11 cellular contexts compared by ENCODE assay signal in the genomic region with DNA sequence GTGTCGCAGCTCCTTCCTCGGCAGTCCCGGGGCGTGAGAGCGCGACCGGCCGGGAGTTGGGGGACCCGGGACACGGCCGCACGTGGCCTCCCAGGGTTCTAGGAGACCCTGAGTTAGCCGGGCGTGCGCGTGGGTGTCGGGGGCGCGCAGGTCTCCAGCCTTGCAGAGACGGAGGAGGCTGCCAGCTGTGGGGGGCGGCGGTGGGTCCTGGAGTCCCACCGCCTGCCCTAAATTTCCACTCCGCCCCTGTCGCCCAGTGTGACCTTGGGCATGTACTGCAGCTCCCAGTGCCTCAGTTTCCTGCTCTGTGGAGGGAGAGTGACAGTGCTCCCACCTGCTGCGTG. TPM values are rescaled to one million over a fixed set of nuclear protein-coding genes. Genes with fewer than 3 reads are reported as not detected.
DNase-seq lines count a peak whose midpoint lies in the region; FAIRE-seq and TF ChIP-seq lines count a peak whose summit lies in the region.
"Had no signal": no experiment of that assay in that cellular context is flagged by ENCODE, and none has a peak within 500 bp of the region (broad histone marks: within the 10 kb centered on the region; RNA-seq: fewer than 3 reads in every experiment).

No MANE protein-coding gene starts in this region.

- no peaks in the 10 kb centered on the region for H3K9me1 ChIP-seq in keratinocyte (ENCODE audit: control insufficient read depth, extremely low read depth, insufficient read depth, low read length)

- DNase-seq in HFF-Myc (ENCODE audit: extremely low read depth, low read depth) (no peak), astrocyte of the cerebellum (ENCODE audit: low read depth) (no peak), keratinocyte (ENCODE audit: low read depth, low spot score) (no peak), foreskin melanocyte (no peak), A172 (ENCODE audit: low spot score) (no peak), glutamatergic neuron (no peak)
- DNase-seq in T-helper 2 cell treated with Interferon-gamma antibody and Interleukin-4, amounts not matched to agents 5 μg/mL and 100 μg/mL, for 36 hours (ENCODE audit: low spot score): no peak
- DNase-seq: NCI-H524 treated with DMSO at 0.1 percent for 48 hours had no signal

- H3K79me2 ChIP-seq in keratinocyte (ENCODE audit: control insufficient read depth, insufficient read depth, low read length): no peaks in the 10 kb centered on the region

- no peaks in the 10 kb centered on the region for H4K20me1 ChIP-seq in keratinocyte (ENCODE audit: control insufficient read depth, extremely low read depth, insufficient read depth, low read length)

- dilution Hi-C loops in keratinocyte (cut with MboI; ENCODE audit: extremely low pct_ligation_motif_present, low sequenced_read_pairs): no loop called here

- no peaks in the 10 kb centered on the region for H3K9me3 ChIP-seq in keratinocyte (ENCODE audit: control insufficient read depth, low read depth, low read length)
- no peaks in the 10 kb centered on the region for H3K9me3 ChIP-seq in subcutaneous abdominal adipose tissue (ENCODE audit: control insufficient read depth in 5 of 5, low read length in 5 of 5)
- H3K9me3 ChIP-seq: body of pancreas had no signal

- H3K4me3 Mint-ChIP-seq in T-helper 2 cell treated with Interferon-gamma antibody and Interleukin-4, amounts not matched to agents 5 μg/mL and 100 μg/mL, for 36 hours: no peak overlapping the region
- H3K4me3 Mint-ChIP-seq in glutamatergic neuron (ENCODE audit: unreplicated experiment): no peak overlapping the region

- in situ Hi-C loops in astrocyte of the cerebellum (cut with HindIII; ENCODE audit: low sequenced_read_pairs): no loop called here

- H3K9ac ChIP-seq in keratinocyte (ENCODE audit: control insufficient read depth, extremely low read depth, insufficient read depth, low read length) (no peak overlapping the region), subcutaneous abdominal adipose tissue (ENCODE audit: low read length in 5 of 5) (peak overlapping the region in 2 of 5 donors; percentile 32 to 77)

- H3K27ac ChIP-seq in keratinocyte (ENCODE audit: control insufficient read depth, insufficient read depth, low read length) (no peak overlapping the region), subcutaneous abdominal adipose tissue (ENCODE audit: low read depth, low read length) (no peak overlapping the region)

- H2AFZ ChIP-seq in keratinocyte (ENCODE audit: control insufficient read depth, low read length): peak overlapping the region; percentile 83

- peaks cover 16% of the 10 kb centered on the region for H3K4me1 Mint-ChIP-seq in T-helper 2 cell treated with Interferon-gamma antibody and Interleukin-4, amounts not matched to agents 5 μg/mL and 100 μg/mL, for 36 hours (ENCODE audit: low read depth)
- no peaks in the 10 kb centered on the region for H3K4me1 Mint-ChIP-seq in glutamatergic neuron (ENCODE audit: low read depth, unreplicated experiment)

- no peak for FAIRE-seq in keratinocyte (lab: Jason Lieb, UNC)

- H3K36me3 Mint-ChIP-seq in T-helper 2 cell treated with Interferon-gamma antibody and Interleukin-4, amounts not matched to agents 5 μg/mL and 100 μg/mL, for 36 hours (ENCODE audit: low read depth): no peaks in the 10 kb centered on the region
- H3K36me3 Mint-ChIP-seq in glutamatergic neuron (ENCODE audit: unreplicated experiment): peaks cover 4% of the 10 kb centered on the region

- peaks cover 5% of the 10 kb centered on the region for H3K27me3 Mint-ChIP-seq in T-helper 2 cell treated with Interferon-gamma antibody and Interleukin-4, amounts not matched to agents 5 μg/mL and 100 μg/mL, for 36 hours (ENCODE audit: low read depth)
- H3K27me3 Mint-ChIP-seq in glutamatergic neuron (ENCODE audit: unreplicated experiment): no peaks in the 10 kb centered on the region

- H3K4me3 ChIP-seq in HFF-Myc (replicated peaks; ENCODE audit: low read depth, low read length) (0 out of 2 replicates have a peak overlapping the region, but pooled peaks have one; percentile 9), astrocyte of the cerebellum (ENCODE audit: low read depth, low read length) (peak overlapping the region; percentile 29), keratinocyte (ENCODE audit: control insufficient read depth in 2 of 3, extremely low read depth in 1 of 3, insufficient read depth in 2 of 3, low read depth in 1 of 3, low read length in 3 of 3) (peak overlapping the region in 1 of 3 experiments; percentile 34), subcutaneous abdominal adipose tissue (ENCODE audit: low read depth in 1 of 5, low read length in 5 of 5) (peak overlapping the region in 4 of 5 donors; percentile 44 to 67 (median 63))
- H3K4me3 ChIP-seq: body of pancreas had no signal

- no peaks in the 10 kb centered on the region for H3K9me3 Mint-ChIP-seq in T-helper 2 cell treated with Interferon-gamma antibody and Interleukin-4, amounts not matched to agents 5 μg/mL and 100 μg/mL, for 36 hours
- H3K9me3 Mint-ChIP-seq in glutamatergic neuron (ENCODE audit: unreplicated experiment): peaks cover 5% of the 10 kb centered on the region

- H3K36me3 ChIP-seq in keratinocyte (ENCODE audit: control insufficient read depth in 2 of 2, extremely low read depth in 1 of 2, insufficient read depth in 2 of 2, low read length in 2 of 2): no peaks in the 10 kb centered on the region
- no peaks in the 10 kb centered on the region for H3K36me3 ChIP-seq in subcutaneous abdominal adipose tissue (ENCODE audit: control insufficient read depth in 5 of 5, insufficient read depth in 5 of 5, low read length in 5 of 5)

- H3K27me3 ChIP-seq in keratinocyte (ENCODE audit: control insufficient read depth, extremely low read depth, insufficient read depth, low read length) (no peaks in the 10 kb centered on the region), subcutaneous abdominal adipose tissue (ENCODE audit: control insufficient read depth in 5 of 5, insufficient read depth in 4 of 5, low read length in 5 of 5) (no peaks in the 10 kb centered on the region)
- H3K27me3 ChIP-seq: body of pancreas had no signal

- H3K4me2 ChIP-seq in keratinocyte (ENCODE audit: control insufficient read depth, extremely low read depth, insufficient read depth, low read depth, low read length): peak overlapping the region; percentile 62

- H3K4me1 ChIP-seq in keratinocyte (ENCODE audit: control insufficient read depth, extremely low read depth, insufficient read depth, low read length) (peaks cover 12% of the 10 kb centered on the region), subcutaneous abdominal adipose tissue (ENCODE audit: control insufficient read depth in 5 of 5, insufficient read depth in 5 of 5, low read length in 5 of 5) (peaks cover 0 to 17% (median 7%) of the 10 kb centered on the region in 5 donors)

- H3K27ac Mint-ChIP-seq in T-helper 2 cell treated with Interferon-gamma antibody and Interleukin-4, amounts not matched to agents 5 μg/mL and 100 μg/mL, for 36 hours: no peak overlapping the region
- H3K27ac Mint-ChIP-seq in glutamatergic neuron (ENCODE audit: unreplicated experiment): no peak overlapping the region

- TF ChIP-seq CTCF in HFF-Myc (IDR thresholded peaks at IDR 0.05; ENCODE audit: low read depth, low read length, missing control alignments) (no peak), astrocyte of the cerebellum (IDR thresholded peaks at IDR 0.05; ENCODE audit: low read depth, low read length, missing control alignments) (no peak), keratinocyte (optimal IDR thresholded peaks at IDR 0.05 in 1 of 3, IDR thresholded peaks at IDR 0.05 in 1 of 3, conservative IDR thresholded peaks at IDR 0.05 in 1 of 3; ENCODE audit: extremely low read depth in 1 of 3, insufficient read depth in 2 of 3, low read length in 3 of 3) (no peak), glutamatergic neuron (IDR thresholded peaks at IDR 0.05; ENCODE audit: partially characterized antibody, unreplicated experiment) (no peak)

RNA-seq across cellular contexts. Expression of a gene that starts 18.8 kb away (rescaled TPM):
- polyA plus RNA-seq in keratinocyte: 29.4 to 30.7 TPM (median 30.2 TPM) in 3 replicates
- 44.1 TPM for polyA plus RNA-seq in keratinocyte (2011; ENCODE audit: low read depth)
- 22.5 and 27.2 TPM in 2 replicates for polyA plus RNA-seq in keratinocyte (2011; cell fraction: cytosol; rRNA removed)
- 20.2 and 22.8 TPM in 2 replicates for polyA plus RNA-seq in keratinocyte (2011; cell fraction: nucleus; rRNA removed)
- 14.5 and 36.7 TPM in 2 replicates for polyA plus RNA-seq in keratinocyte (2012; ENCODE audit: low replicate concordance)
- 18.3 to 46.4 TPM (median 22.4 TPM) in 3 replicates for polyA minus RNA-seq in keratinocyte
- polyA minus RNA-seq in keratinocyte (2011; cell fraction: cytosol; rRNA and poly(A)+ RNA removed): 15.5 TPM
- 11.0 and 15.4 TPM in 2 replicates for polyA minus RNA-seq in keratinocyte (2011; cell fraction: nucleus; rRNA and poly(A)+ RNA removed)
- 40.4 and 44.6 TPM in 2 replicates for total RNA-seq in A172 (2014; rRNA removed; shearing (Covaris generic))
- 35.1 TPM for total RNA-seq in glutamatergic neuron (ENCODE audit: unreplicated experiment)

RNA-seq across cellular contexts. Expression of a gene that starts 52.9 kb away (rescaled TPM):
- 1.5 to 4.6 TPM (median 2.5 TPM) in 3 replicates for polyA plus RNA-seq in keratinocyte
- 0.61 TPM for polyA plus RNA-seq in keratinocyte (2011; ENCODE audit: low read depth)
- polyA plus RNA-seq in keratinocyte (2011; cell fraction: cytosol; rRNA removed): 1.9 and 2.9 TPM in 2 replicates
- 1.9 and 2.7 TPM in 2 replicates for polyA plus RNA-seq in keratinocyte (2011; cell fraction: nucleus; rRNA removed)
- 0.72 and 1.2 TPM in 2 replicates for polyA plus RNA-seq in keratinocyte (2012; ENCODE audit: low replicate concordance)
- polyA minus RNA-seq in keratinocyte: 1.8 to 2.6 TPM in 2 of 3 replicates, not detected in the other
- not detected for polyA minus RNA-seq in keratinocyte (2011; cell fraction: cytosol; rRNA and poly(A)+ RNA removed)
- 1.2 and 2.2 TPM in 2 replicates for polyA minus RNA-seq in keratinocyte (2011; cell fraction: nucleus; rRNA and poly(A)+ RNA removed)
- not detected in 2 replicates for total RNA-seq in A172 (2014; rRNA removed; shearing (Covaris generic))
- total RNA-seq in glutamatergic neuron (ENCODE audit: unreplicated experiment): 4.4 TPM
- total RNA-seq: HT-29 had no signal
